15 cellular contexts compared by ENCODE assay signal in the genomic region with DNA sequence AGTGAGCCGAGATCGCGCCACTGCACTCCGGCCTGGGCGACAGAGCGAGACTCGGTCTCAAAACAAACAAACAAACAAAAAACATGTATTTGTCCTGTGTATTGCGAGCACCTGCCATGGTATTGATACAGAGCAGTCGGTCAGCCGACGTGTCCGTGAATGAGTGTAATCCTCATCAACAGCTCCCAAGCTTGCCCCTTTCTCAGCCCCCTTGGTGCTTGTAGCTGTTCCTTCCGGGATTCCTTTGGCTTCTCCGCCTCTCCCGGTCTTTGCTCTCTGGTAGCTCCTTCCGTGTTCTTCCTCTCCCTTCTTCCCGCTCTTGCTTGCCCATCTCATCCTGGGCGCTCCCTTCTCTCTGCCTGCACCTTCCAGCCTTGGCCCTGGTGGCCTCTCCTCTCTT. TPM values are rescaled to one million over a fixed set of nuclear protein-coding genes. Genes with fewer than 3 reads are reported as not detected.
DNase-seq lines count a peak whose midpoint lies in the region; ATAC-seq and TF ChIP-seq lines count a peak whose summit lies in the region.
"Had no signal": no experiment of that assay in that cellular context is flagged by ENCODE, and none has a peak within 500 bp of the region (broad histone marks: within the 10 kb centered on the region; RNA-seq: fewer than 3 reads in every experiment).

No MANE protein-coding gene starts in this region.

- DNase-seq in H7 (peak; percentile 26), coronary artery (ENCODE audit: low spot score) (peak; percentile 38), osteocyte (ENCODE audit: extremely low spot score, unreplicated experiment) (peak; percentile 51), H4 (ENCODE audit: low spot score) (no peak)
- DNase-seq: ACHN; CD4-positive, alpha-beta memory T cell; DMS153; DMS79 treated with DMSO at 0.1 percent for 48 hours; EL had no signal

- H3K4me3 Mint-ChIP-seq in osteocyte (ENCODE audit: unreplicated experiment), result no peak overlapping the region
- H3K4me3 Mint-ChIP-seq: B cell; CD4-positive, alpha-beta memory T cell had no signal

- no peaks in the 10 kb centered on the region for H3K9me3 ChIP-seq in BLaER1

- no peak overlapping the region for H3K27ac ChIP-seq in BLaER1
- H3K27ac ChIP-seq in coronary artery, result no peak overlapping the region
- H3K27ac ChIP-seq: C4-2B had no signal

- H3K4me1 ChIP-seq in BLaER1, result peaks cover 42% of the 10 kb centered on the region

- no peak for ATAC-seq in HG02763 (IDR thresholded peaks at IDR 0.05; ENCODE audit: unreplicated experiment)
- no peak for ATAC-seq in HG02759 (IDR thresholded peaks at IDR 0.05; ENCODE audit: unreplicated experiment)
- ATAC-seq in HG03045 (IDR thresholded peaks at IDR 0.05; ENCODE audit: unreplicated experiment), result no peak

- TF ChIP-seq CTCF in coronary artery (IDR thresholded peaks at IDR 0.05) (no peak), osteocyte (IDR thresholded peaks at IDR 0.05) (no peak)

- H3K36me3 ChIP-seq in BLaER1 (peaks cover 83% of the 10 kb centered on the region), H7 (replicated peaks; ENCODE audit: control insufficient read depth, insufficient read depth, low read length) (peaks cover 23% of the 10 kb centered on the region)

- H4K20me1 ChIP-seq in BLaER1, result peaks cover 68% of the 10 kb centered on the region

- no peaks in the 10 kb centered on the region for H3K27me3 ChIP-seq in BLaER1
- no peaks in the 10 kb centered on the region for H3K27me3 ChIP-seq in H7 (ENCODE audit: control insufficient read depth, insufficient read depth, low read length)

- no peak overlapping the region for H3K9ac ChIP-seq in BLaER1

- H3K4me2 ChIP-seq in BLaER1, result 0 out of 2 replicates have a peak overlapping the region, but pooled peaks have one; percentile 59

- no peak overlapping the region for H3K27ac Mint-ChIP-seq in osteocyte (ENCODE audit: unreplicated experiment)
- H3K27ac Mint-ChIP-seq: B cell; CD4-positive, alpha-beta memory T cell had no signal

- no peaks in the 10 kb centered on the region for H3K9me3 Mint-ChIP-seq in osteocyte (ENCODE audit: unreplicated experiment)
- H3K9me3 Mint-ChIP-seq: CD4-positive, alpha-beta memory T cell had no signal

- H3K27me3 Mint-ChIP-seq in osteocyte (ENCODE audit: unreplicated experiment), result no peaks in the 10 kb centered on the region
- H3K27me3 Mint-ChIP-seq: B cell; CD4-positive, alpha-beta memory T cell had no signal

- H3K4me3 ChIP-seq in BLaER1 (no peak overlapping the region), H7 (ENCODE audit: insufficient read depth, low read depth, low read length) (no peak overlapping the region), coronary artery (no peak overlapping the region)

- H3K4me1 Mint-ChIP-seq in osteocyte (ENCODE audit: unreplicated experiment), result peaks cover 2% of the 10 kb centered on the region
- H3K4me1 Mint-ChIP-seq: B cell had no signal

- peaks cover 22% of the 10 kb centered on the region for H3K36me3 Mint-ChIP-seq in osteocyte (ENCODE audit: unreplicated experiment)

RNA-seq across cellular contexts. Expression of gene ZNF74, which starts 10.9 kb away (rescaled TPM):
- 67.5 and 69.6 TPM in 2 replicates for total RNA-seq in H7 (2014; rRNA removed; shearing (Covaris generic))
- 19.6 and 20.4 TPM in 2 replicates for total RNA-seq in osteocyte
- 6.1 and 19.5 TPM in 2 replicates for total RNA-seq in H4 (2014; rRNA removed; shearing (Covaris generic))

RNA-seq across cellular contexts. Expression of gene SCARF2, which starts 32.7 kb away (rescaled TPM):
- 11.5 and 15.0 TPM in 2 replicates for total RNA-seq in H7 (2014; rRNA removed; shearing (Covaris generic))
- 48.4 and 50.8 TPM in 2 replicates for total RNA-seq in osteocyte
- 7.7 TPM in 2 replicates for total RNA-seq in H4 (2014; rRNA removed; shearing (Covaris generic))
